ENCODE assay signal across 10 cellular contexts in the genomic region with DNA sequence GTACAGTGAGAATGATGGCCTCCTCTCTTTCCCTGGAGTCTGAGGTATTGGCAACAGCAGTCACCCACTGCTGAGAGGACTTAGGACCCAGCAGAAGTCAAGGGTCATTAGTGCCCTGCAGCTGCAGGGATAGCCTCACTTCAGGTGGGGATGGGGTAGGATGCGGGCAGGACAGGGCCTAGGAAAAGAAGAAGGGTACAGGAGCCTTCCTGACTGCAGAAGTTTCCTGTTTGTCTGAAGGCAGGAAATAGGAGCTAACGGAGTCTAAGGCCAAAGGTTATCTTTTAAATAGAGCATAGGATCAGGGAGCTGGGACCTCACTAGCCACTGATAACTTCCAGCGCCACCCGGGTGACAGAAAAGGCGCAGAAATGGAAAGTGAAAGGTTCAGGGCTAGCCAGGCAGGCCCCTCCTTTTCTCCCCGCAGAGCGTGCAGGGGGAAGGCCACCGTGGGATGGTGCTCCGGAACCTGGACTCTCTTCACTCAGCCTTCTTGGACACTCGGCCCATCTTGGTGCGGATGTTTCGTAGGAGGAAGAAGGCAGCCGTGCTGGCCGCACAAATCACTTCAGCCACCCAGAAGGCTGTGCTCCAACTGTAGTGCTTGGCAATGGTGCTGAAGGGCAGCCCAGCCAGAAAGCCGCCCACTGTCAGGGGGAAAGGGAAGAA. TPM values are rescaled to one million over a fixed set of nuclear protein-coding genes. Genes with fewer than 3 reads are reported as not detected.
A peak's percentile ranks its signal among the peaks of the same experiment; 100 is the strongest.
DNase-seq lines count a peak whose midpoint lies in the region; ATAC-seq and TF ChIP-seq lines count a peak whose summit lies in the region.
"Had no signal": no experiment of that assay in that cellular context is flagged by ENCODE, and none has a peak within 500 bp of the region (broad histone marks: within the 10 kb centered on the region; RNA-seq: fewer than 3 reads in every experiment).

No MANE protein-coding gene starts in this region.

- ATAC-seq in body of pancreas: no peak
- no peak for ATAC-seq in naive thymus-derived CD8-positive, alpha-beta T cell
- ATAC-seq in HG03432 (IDR thresholded peaks at IDR 0.05; ENCODE audit: unreplicated experiment): no peak

- POLR2A ChIA-PET in naive thymus-derived CD8-positive, alpha-beta T cell (lab: Charles Lee): interaction anchor here (0.8 to 2.0 kb wide), 4 partner anchors 8 to 70 kb away, joined by 3 to 5 read pairs (median 4); partner anchors contain the start of genes CENATAC and VPS11

- no peak overlapping the region for H3K4me3 Mint-ChIP-seq in HFFc6
- H3K4me3 Mint-ChIP-seq in naive thymus-derived CD8-positive, alpha-beta T cell: no peak overlapping the region

- peaks cover 0 to 2% of the 10 kb centered on the region in 2 donors for H3K36me3 ChIP-seq in body of pancreas (replicated peaks in 1 of 2; ENCODE audit: insufficient read depth in 1 of 2, low read depth in 2 of 2)

- H3K27me3 ChIP-seq in body of pancreas: no peaks in the 10 kb centered on the region

- H3K36me3 Mint-ChIP-seq in HFFc6 (ENCODE audit: low read depth): peaks cover 31% of the 10 kb centered on the region
- H3K36me3 Mint-ChIP-seq in naive thymus-derived CD8-positive, alpha-beta T cell: peaks cover 0 to 61% (median 2%) of the 10 kb centered on the region in 3 donors

- H3K9me3 Mint-ChIP-seq in HFFc6: no peaks in the 10 kb centered on the region
- no peaks in the 10 kb centered on the region for H3K9me3 Mint-ChIP-seq in naive thymus-derived CD8-positive, alpha-beta T cell

- 73 to 82% methylated on average over 8 to 15 of the region's 15 CpGs for WGBS in body of pancreas, 2 donors

- DNase-seq in 8988T: peak; percentile 13
- DNase-seq in HFFc6: no peak
- DNase-seq in body of pancreas: no peak
- DNase-seq in naive thymus-derived CD8-positive, alpha-beta T cell: no peak
- DNase-seq in SKM-1 (lab: John Stamatoyannopoulos, UW; ENCODE audit: unreplicated experiment): no peak
- DNase-seq in nucleus accumbens (lab: John Stamatoyannopoulos, UW): no peak
- DNase-seq in GM13977 (ENCODE audit: low spot score): no peak
- DNase-seq: head of caudate nucleus, NCI-H774 had no signal

- in situ Hi-C loops in GM13977 (cut with MboI; ENCODE audit: low pct_unique_long_range_greater_than_20kb, low sequenced_read_pairs, unreplicated experiment): no loop called here

- TF ChIP-seq CTCF in HFFc6 (IDR thresholded peaks at IDR 0.05): no peak
- no peak for TF ChIP-seq CTCF in body of pancreas (IDR thresholded peaks at IDR 0.05)
- TF ChIP-seq CTCF in GM13977 (IDR thresholded peaks at IDR 0.05; ENCODE audit: extremely low read depth, insufficient read depth, missing control alignments): no peak

- peak overlapping the region; percentile 31; the same call in 1 of the 2 replicates for H3K27ac Mint-ChIP-seq in HFFc6
- H3K27ac Mint-ChIP-seq in naive thymus-derived CD8-positive, alpha-beta T cell: peak overlapping the region in 7 of 10 donors; percentile 18 to 78 (median 49)

- no peak overlapping the region for H3K4me3 ChIP-seq in body of pancreas

- TF ChIP-seq POLR2A in body of pancreas (IDR thresholded peaks at IDR 0.05): peak in 1 of 3 donors; percentile 5

- peak overlapping the region; percentile 25 to 95 (median 70) for H3K27ac ChIP-seq in body of pancreas

- peaks cover 4% of the 10 kb centered on the region; the same call in 1 of the 2 replicates for H3K27me3 Mint-ChIP-seq in HFFc6 (ENCODE audit: insufficient read depth)
- no peaks in the 10 kb centered on the region for H3K27me3 Mint-ChIP-seq in naive thymus-derived CD8-positive, alpha-beta T cell

- intact Hi-C loops in body of pancreas (cut with DNase I): no loop called here

- H3K4me1 Mint-ChIP-seq in HFFc6 (ENCODE audit: low read depth): peaks cover 37% of the 10 kb centered on the region
- H3K4me1 Mint-ChIP-seq in naive thymus-derived CD8-positive, alpha-beta T cell: peaks cover 27 to 65% (median 46%) of the 10 kb centered on the region in 4 donors

- peaks cover 97% of the 10 kb centered on the region for H3K4me1 ChIP-seq in body of pancreas

- H3K9me3 ChIP-seq in body of pancreas: no peaks in the 10 kb centered on the region

RNA-seq across cellular contexts. Expression of gene TRAPPC4, which starts 6.0 kb away (rescaled TPM):
- total RNA-seq in HFFc6 (2021; fragmentation: NEBNext Ultra II Directional; extraction: Animal tissue kit (Norgen Biotek cat#: 25700)): 10 to 100 TPM; 71.7 to 92.6 (median 81.4) TPM
- total RNA-seq in body of pancreas: 10 to 100 TPM; 26.2 to 39.9 TPM
- 100 to 1,000 TPM; 100 to 109 TPM for total RNA-seq in naive thymus-derived CD8-positive, alpha-beta T cell
- 10 to 100 TPM; 73.0 to 97.6 (median 86.1) TPM for polyA plus RNA-seq in naive thymus-derived CD8-positive, alpha-beta T cell

RNA-seq across cellular contexts. Expression of gene SLC37A4, which starts 6.1 kb away (rescaled TPM):
- total RNA-seq in HFFc6 (2021; fragmentation: NEBNext Ultra II Directional; extraction: Animal tissue kit (Norgen Biotek cat#: 25700)): 10 to 100 TPM in 3 of 6 experiments, 1 to 10 TPM in 3; 7.1 to 12.0 (median 10.3) TPM
- 10 to 100 TPM; 64.6 to 90.3 TPM for total RNA-seq in body of pancreas
- total RNA-seq in naive thymus-derived CD8-positive, alpha-beta T cell: 10 to 100 TPM; 15.3 to 17.1 TPM
- 10 to 100 TPM in 2 of 3 donors, 1 to 10 TPM in 1; 9.7 to 12.8 (median 12.1) TPM for polyA plus RNA-seq in naive thymus-derived CD8-positive, alpha-beta T cell

RNA-seq across cellular contexts. Expression of gene RPS25, which starts 6.4 kb away (rescaled TPM):
- 100 to 1,000 TPM; 699 to 981 (median 857) TPM for total RNA-seq in HFFc6 (2021; fragmentation: NEBNext Ultra II Directional; extraction: Animal tissue kit (Norgen Biotek cat#: 25700))
- 1,000 to 10,000 TPM in 1 of 2 donors, 100 to 1,000 TPM in 1; 824 to 1,261 TPM for total RNA-seq in body of pancreas
- 1,000 to 10,000 TPM; 2,469 to 2,482 TPM for total RNA-seq in naive thymus-derived CD8-positive, alpha-beta T cell
- polyA plus RNA-seq in naive thymus-derived CD8-positive, alpha-beta T cell: 1,000 to 10,000 TPM; 5,252 to 6,742 (median 6,279) TPM

RNA-seq across cellular contexts. Expression of gene CENATAC, which starts 26.6 kb away (rescaled TPM):
- 10 to 100 TPM; 15.5 to 19.1 (median 17.0) TPM for total RNA-seq in HFFc6 (2021; fragmentation: NEBNext Ultra II Directional; extraction: Animal tissue kit (Norgen Biotek cat#: 25700))
- 10 to 100 TPM; 68.7 to 95.9 TPM for total RNA-seq in body of pancreas
- 100 to 1,000 TPM; 141 to 144 TPM for total RNA-seq in naive thymus-derived CD8-positive, alpha-beta T cell
- 1 to 10 TPM; 6.1 to 9.1 (median 8.7) TPM for polyA plus RNA-seq in naive thymus-derived CD8-positive, alpha-beta T cell

RNA-seq across cellular contexts. Expression of gene HYOU1, which starts 32.4 kb away (rescaled TPM):
- total RNA-seq in HFFc6 (2021; fragmentation: NEBNext Ultra II Directional; extraction: Animal tissue kit (Norgen Biotek cat#: 25700)): 100 to 1,000 TPM; 141 to 180 (median 163) TPM
- 100 to 1,000 TPM; 121 to 218 TPM for total RNA-seq in body of pancreas
- 10 to 100 TPM; 65.1 to 69.6 TPM for total RNA-seq in naive thymus-derived CD8-positive, alpha-beta T cell
- 10 to 100 TPM; 14.1 to 17.1 (median 15.8) TPM for polyA plus RNA-seq in naive thymus-derived CD8-positive, alpha-beta T cell
